1 cellular context compared by ENCODE assay signal in genomic region chr2:31003717-31004116, GRCh38.
TF ChIP-seq lines count a peak whose summit lies in the region.

No MANE protein-coding gene starts in this region.

TF ChIP-seq in GM23338, 12 proteins besides CTCF, POLR2A, EP300 and RAD21:
- TF ChIP-seq ZNF462 (CRISPR knock-in tag; IDR thresholded peaks at IDR 0.05) (no peak), ZNF114 (CRISPR knock-in tag; IDR thresholded peaks at IDR 0.05) (no peak), EZH2 (IDR thresholded peaks at IDR 0.05; ENCODE audit: low read depth, unreplicated experiment) (no peak), POLR2AphosphoS5 (IDR thresholded peaks at IDR 0.05; ENCODE audit: low read depth) (no peak), REST (IDR thresholded peaks at IDR 0.05; ENCODE audit: unreplicated experiment) (no peak), ZNF331 (CRISPR knock-in tag; IDR thresholded peaks at IDR 0.05; ENCODE audit: low read depth) (no peak), EZH2phosphoT487 (IDR thresholded peaks at IDR 0.05; ENCODE audit: unreplicated experiment) (no peak), NANOG (IDR thresholded peaks at IDR 0.05; ENCODE audit: borderline replicate concordance) (no peak), JUNB (IDR thresholded peaks at IDR 0.05; ENCODE audit: unreplicated experiment) (no peak), CREB1 (CRISPR knock-in tag; IDR thresholded peaks at IDR 0.05; ENCODE audit: low read depth) (no peak), STAT1 (IDR thresholded peaks at IDR 0.05; ENCODE audit: unreplicated experiment) (no peak)
- TF ChIP-seq, protein P1, sequence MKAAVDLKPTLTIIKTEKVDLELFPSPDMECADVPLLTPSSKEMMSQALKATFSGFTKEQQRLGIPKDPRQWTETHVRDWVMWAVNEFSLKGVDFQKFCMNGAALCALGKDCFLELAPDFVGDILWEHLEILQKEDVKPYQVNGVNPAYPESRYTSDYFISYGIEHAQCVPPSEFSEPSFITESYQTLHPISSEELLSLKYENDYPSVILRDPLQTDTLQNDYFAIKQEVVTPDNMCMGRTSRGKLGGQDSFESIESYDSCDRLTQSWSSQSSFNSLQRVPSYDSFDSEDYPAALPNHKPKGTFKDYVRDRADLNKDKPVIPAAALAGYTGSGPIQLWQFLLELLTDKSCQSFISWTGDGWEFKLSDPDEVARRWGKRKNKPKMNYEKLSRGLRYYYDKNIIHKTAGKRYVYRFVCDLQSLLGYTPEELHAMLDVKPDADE (IDR thresholded peaks at IDR 0.05) = no peak
